Comparison of ENCODE assay signal across 10 cellular contexts in the genomic region with DNA sequence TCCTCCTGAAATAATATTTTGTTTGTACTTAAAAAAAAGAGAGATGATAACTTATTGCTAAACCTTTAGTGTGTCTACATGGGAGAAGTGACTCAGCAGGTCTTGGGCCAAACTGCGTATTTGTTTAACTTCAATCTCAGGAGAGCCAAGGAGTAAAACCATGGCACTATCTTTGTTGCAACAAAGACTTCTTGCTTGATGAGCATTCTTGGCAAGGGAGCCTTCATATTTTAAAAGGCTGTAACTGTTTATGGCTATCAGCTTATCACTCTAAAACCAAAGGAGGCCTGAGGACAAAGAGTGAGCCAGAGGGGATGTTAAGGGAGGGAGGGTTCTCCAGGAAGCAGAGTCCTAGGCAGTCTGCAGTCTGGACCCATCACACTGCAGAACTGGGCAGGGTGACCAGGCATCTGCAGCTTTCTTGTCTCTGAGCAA.
DNase-seq lines count a peak whose midpoint lies in the region; ATAC-seq and TF ChIP-seq lines count a peak whose summit lies in the region.
"Had no signal": no experiment of that assay in that cellular context is flagged by ENCODE, and none has a peak within 500 bp of the region (broad histone marks: within the 10 kb centered on the region; RNA-seq: fewer than 3 reads in every experiment).

No MANE protein-coding gene starts in this region.

- ATAC-seq in GM18868 (IDR thresholded peaks at IDR 0.05; ENCODE audit: unreplicated experiment) (no peak), HG03039 (IDR thresholded peaks at IDR 0.05; ENCODE audit: unreplicated experiment) (no peak), HG03135 (IDR thresholded peaks at IDR 0.05; ENCODE audit: unreplicated experiment) (no peak)

- H3K4me2 ChIP-seq in hepatocyte = no peak overlapping the region

- no peaks in the 10 kb centered on the region for H4K20me1 ChIP-seq in hepatocyte (ENCODE audit: insufficient read depth, poor library complexity, severe bottlenecking)

- in situ Hi-C loops in astrocyte of the spinal cord (cut with HindIII; ENCODE audit: low sequenced_read_pairs) = no loop called here

- no peaks in the 10 kb centered on the region for H3K79me2 ChIP-seq in hepatocyte

- peaks cover 37% of the 10 kb centered on the region for H3K4me1 ChIP-seq in hepatocyte (ENCODE audit: insufficient read depth)

- no peak overlapping the region for H2AFZ ChIP-seq in hepatocyte

- H3K4me3 ChIP-seq in astrocyte of the spinal cord (ENCODE audit: low read depth, low read length) (no peak overlapping the region), hepatocyte (no peak overlapping the region)

- H3K9me3 ChIP-seq in hepatocyte (ENCODE audit: low read depth) = no peaks in the 10 kb centered on the region

- H3K9me2 ChIP-seq in hepatocyte (replicated peaks; ENCODE audit: insufficient read depth) = no peaks in the 10 kb centered on the region

- no peak for TF ChIP-seq CTCF in 22Rv1 (IDR thresholded peaks at IDR 0.05)
- TF ChIP-seq CTCF in astrocyte of the spinal cord (IDR thresholded peaks at IDR 0.05; ENCODE audit: low read depth, low read length) = no peak
- no peak for TF ChIP-seq CTCF in hepatocyte (IDR thresholded peaks at IDR 0.05; ENCODE audit: poor library complexity)

- H3K27ac ChIP-seq in 22Rv1 (peak overlapping the region; percentile 10; the same call in 1 of the 2 replicates), hepatocyte (peak overlapping the region; percentile 43)

- DNase-seq in HS-5 (ENCODE audit: low read depth) = peak; percentile 74
- peak; percentile 93 for DNase-seq in astrocyte of the spinal cord (ENCODE audit: low read depth, low spot score)
- DNase-seq in hepatocyte (ENCODE audit: low spot score) = peak; percentile 61
- no peak for DNase-seq in GDM1 (lab: John Stamatoyannopoulos, UW)
- DNase-seq: activated naive CD4-positive, alpha-beta T cell treated with anti-CD3 and anti-CD28 coated beads for 36 hours; NCI-H345 had no signal

- no peaks in the 10 kb centered on the region for H3K27me3 ChIP-seq in hepatocyte

- H3K36me3 ChIP-seq in hepatocyte (replicated peaks; ENCODE audit: insufficient read depth, low read depth) = no peaks in the 10 kb centered on the region

- WGBS in hepatocyte (ENCODE audit: low lambda C conversion rate, missing lambda C conversion rate) = 53% methylated on average over 1 of the region's 1 CpG
